ENCODE assay signal across 9 cellular contexts in the genomic region with DNA sequence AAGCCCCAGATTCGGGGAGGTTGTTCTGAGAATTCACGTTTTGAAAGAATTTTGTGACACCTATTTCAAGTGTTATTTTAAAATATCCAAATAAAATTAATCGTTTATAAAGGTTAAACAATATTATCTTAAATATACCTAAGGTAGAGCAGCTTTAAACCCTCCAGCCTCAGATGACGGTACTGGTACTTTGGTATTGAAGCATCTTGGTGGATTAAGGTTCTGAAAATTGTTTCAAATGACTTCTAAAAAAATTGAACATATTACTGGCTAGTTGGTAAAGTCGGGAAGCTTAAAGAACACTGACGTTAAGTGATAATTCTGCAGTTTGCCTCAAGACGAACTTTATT. TPM values are rescaled to one million over a fixed set of nuclear protein-coding genes. Genes with fewer than 3 reads are reported as not detected.
DNase-seq lines count a peak whose midpoint lies in the region; ATAC-seq, FAIRE-seq and TF ChIP-seq lines count a peak whose summit lies in the region.
"Had no signal": no experiment of that assay in that cellular context is flagged by ENCODE, and none has a peak within 500 bp of the region (broad histone marks: within the 10 kb centered on the region; RNA-seq: fewer than 3 reads in every experiment).

No MANE protein-coding gene starts in this region.

- H3K27me3 ChIP-seq in adrenal gland (no peaks in the 10 kb centered on the region), HepG2 (ENCODE audit: control insufficient read depth in 1 of 2, insufficient read depth in 2 of 2, low read length in 2 of 2) (no peaks in the 10 kb centered on the region; a peak in 1 of 5 replicates), testis (no peaks in the 10 kb centered on the region)

- TF ChIP-seq EP300 in HepG2 (IDR thresholded peaks at IDR 0.05; ENCODE audit: low read depth in 2 of 2, low read length in 2 of 2) (no peak), HepG2 (CRISPR knock-in tag; IDR thresholded peaks at IDR 0.05; ENCODE audit: borderline replicate concordance) (no peak)

- H3K4me2 ChIP-seq in HepG2 (ENCODE audit: low read depth, low read length) = peak overlapping the region; percentile 99

- TF ChIP-seq POLR2A in adrenal gland (IDR thresholded peaks at IDR 0.05) (no peak), HepG2 (IDR thresholded peaks at IDR 0.05; ENCODE audit: insufficient read depth in 1 of 2, low read depth in 2 of 2, low read length in 2 of 2) (no peak), testis (IDR thresholded peaks at IDR 0.05) (no peak)

- peak overlapping the region; percentile 50 for H2AFZ ChIP-seq in HepG2 (ENCODE audit: low read length)

- H3K4me1 ChIP-seq in adrenal gland (replicated peaks in 1 of 2) (peaks cover 6 to 9% of the 10 kb centered on the region in 2 donors), HepG2 (ENCODE audit: insufficient read depth, low read length) (peaks cover 15% of the 10 kb centered on the region), testis (peaks cover 10% of the 10 kb centered on the region)

- peaks cover 4% of the 10 kb centered on the region for H3K79me2 ChIP-seq in HepG2 (ENCODE audit: insufficient read depth, low read length)

- no peak for TF ChIP-seq CTCF in adrenal gland (IDR thresholded peaks at IDR 0.05)
- TF ChIP-seq CTCF in HepG2 (CRISPR knock-in tag; IDR thresholded peaks at IDR 0.05) = no peak
- no peak for TF ChIP-seq CTCF in testis (IDR thresholded peaks at IDR 0.05)

- WGBS in adrenal gland, 4 donors = 21 to 27% (median 22%) methylated on average over 7 of the region's 7 CpGs
- WGBS in HepG2 (ENCODE audit: low lambda C conversion rate) = 20% methylated on average over 7 of the region's 7 CpGs
- WGBS in testis, 2 donors = 4 to 8% methylated on average over 7 of the region's 7 CpGs

- no peak for DNase-seq in activated CD8-positive, alpha-beta memory T cell treated with anti-CD3 and anti-CD28 coated beads, Interleukin-2, amount 10 ng/mL, durations not matched to agents 7 days and 5 days
- DNase-seq in activated CD8-positive, alpha-beta memory T cell treated with anti-CD3 and anti-CD28 coated beads, Interleukin-2, amount 50 U/mL, for 4 hours = no peak
- DNase-seq in adrenal gland (no peak), HepG2 (ENCODE audit: low spot score) (no peak), testis (no peak), NCI-H2081 (lab: John Stamatoyannopoulos, UW) (no peak), urothelium cell line (ENCODE audit: low spot score) (no peak)

- in situ Hi-C loops in HepG2 (cut with HindIII; ENCODE audit: extremely low pct_ligation_motif_present, low pct_unique_long_range_greater_than_20kb) = no loop called here

- peaks cover 26% of the 10 kb centered on the region for H3K36me3 Mint-ChIP-seq in activated CD8-positive, alpha-beta memory T cell treated with anti-CD3 and anti-CD28 coated beads, Interleukin-2, amount 10 ng/mL, durations not matched to agents 7 days and 5 days

- H3K27me3 Mint-ChIP-seq in activated CD8-positive, alpha-beta memory T cell treated with anti-CD3 and anti-CD28 coated beads, Interleukin-2, amount 10 ng/mL, durations not matched to agents 7 days and 5 days = no peaks in the 10 kb centered on the region

- CTCF ChIA-PET in activated CD8-positive, alpha-beta memory T cell treated with anti-CD3 and anti-CD28 coated beads, Interleukin-2, amount 10 ng/mL, durations not matched to agents 7 days and 5 days (lab: Charles Lee) = interaction anchor here (1.0 to 1.2 kb wide), 2 partner anchors 8 to 131 kb away, joined by 3 read pairs; no protein-coding TSS in a partner anchor
- CTCF ChIA-PET in HepG2 (lab: Yijun Ruan, JAX; ENCODE audit: low intra/inter-chr PET ratio, low total read pairs) = no interaction called here

- H3K4me1 Mint-ChIP-seq in activated CD8-positive, alpha-beta memory T cell treated with anti-CD3 and anti-CD28 coated beads, Interleukin-2, amount 10 ng/mL, durations not matched to agents 7 days and 5 days = peaks cover 18% of the 10 kb centered on the region

- H3K9me3 Mint-ChIP-seq in activated CD8-positive, alpha-beta memory T cell treated with anti-CD3 and anti-CD28 coated beads, Interleukin-2, amount 10 ng/mL, durations not matched to agents 7 days and 5 days (ENCODE audit: low read depth) = no peaks in the 10 kb centered on the region

- TF ChIP-seq RAD21 in HepG2 (CRISPR knock-in tag; IDR thresholded peaks at IDR 0.05) = no peak

- POLR2A ChIA-PET in HepG2 (lab: Yijun Ruan, JAX) = no interaction called here

- no peak overlapping the region for H3K9ac ChIP-seq in HepG2 (ENCODE audit: insufficient read depth, low read depth, low read length)

- ATAC-seq in activated CD8-positive, alpha-beta memory T cell treated with anti-CD3 and anti-CD28 coated beads, Interleukin-2, amount 10 ng/mL, durations not matched to agents 7 days and 5 days = no peak
- ATAC-seq in HepG2 (no peak), HG03097 (IDR thresholded peaks at IDR 0.05; ENCODE audit: low FRiP score, unreplicated experiment) (no peak)

- BruUV-seq in HepG2 (replicated peaks; lab: Mats Ljungman, UMichigan) = no TSS peak

- H3K9me3 ChIP-seq in adrenal gland (replicated peaks in 1 of 3) = no peaks in the 10 kb centered on the region
- H3K9me3 ChIP-seq in HepG2 (ENCODE audit: low read length) = no peaks in the 10 kb centered on the region
- no peaks in the 10 kb centered on the region for H3K9me3 ChIP-seq in testis

- H4K20me1 ChIP-seq in HepG2 (ENCODE audit: insufficient read depth, low read length) = no peaks in the 10 kb centered on the region

- FAIRE-seq in HepG2 (lab: Jason Lieb, UNC) = no peak
- no peak for FAIRE-seq in urothelium cell line (lab: Jason Lieb, UNC)

- H3K4me3 Mint-ChIP-seq in activated CD8-positive, alpha-beta memory T cell treated with anti-CD3 and anti-CD28 coated beads, Interleukin-2, amount 10 ng/mL, durations not matched to agents 7 days and 5 days = peak overlapping the region; percentile 82

- peak overlapping the region in 2 of 4 donors; percentile 77 to 78 for H3K4me3 ChIP-seq in adrenal gland
- peak overlapping the region in 2 of 3 experiments; percentile 77 to 81; a peak in 5 of 6 replicates for H3K4me3 ChIP-seq in HepG2 (replicated peaks in 1 of 3; ENCODE audit: insufficient read depth in 1 of 3, low read depth in 2 of 3, low read length in 3 of 3)
- H3K4me3 ChIP-seq in testis = peak overlapping the region; percentile 78 to 88

- peaks cover 0 to 35% of the 10 kb centered on the region in 2 donors for H3K36me3 ChIP-seq in adrenal gland (replicated peaks in 1 of 2)
- H3K36me3 ChIP-seq in HepG2 (replicated peaks in 1 of 2; ENCODE audit: control insufficient read depth in 1 of 2, insufficient read depth in 2 of 2, low read length in 2 of 2) = peaks cover 4 to 31% of the 10 kb centered on the region in 2 experiments
- H3K36me3 ChIP-seq in testis (ENCODE audit: low read depth, missing control alignments) = peaks cover 4% of the 10 kb centered on the region

- intact Hi-C loops in adrenal gland (cut with DNase I) (no loop called here), HepG2 (cut with micrococcal nuclease; ENCODE audit: unreplicated experiment) (loop anchor here (1.0 kb wide), 1 partner anchor 108 kb away; no protein-coding TSS in a partner anchor), testis (cut with DNase I; ENCODE audit: low total_unique reads) (no loop called here)

- H3K27ac Mint-ChIP-seq in activated CD8-positive, alpha-beta memory T cell treated with anti-CD3 and anti-CD28 coated beads, Interleukin-2, amount 10 ng/mL, durations not matched to agents 7 days and 5 days = peak overlapping the region; percentile 93

- H3K27ac ChIP-seq in adrenal gland (peak overlapping the region in 4 of 5 donors; percentile 77 to 95 (median 82)), HepG2 (ENCODE audit: extremely low read length, insufficient read depth, low read length) (no peak overlapping the region), testis (peak overlapping the region; percentile 75 to 85)

RNA-seq across cellular contexts. Expression of gene HUS1, which starts 0.4 kb away (rescaled TPM):
- total RNA-seq in activated CD8-positive, alpha-beta memory T cell treated with anti-CD3 and anti-CD28 coated beads, Interleukin-2, amount 10 ng/mL, durations not matched to agents 7 days and 5 days = 10 to 100 TPM; 27.0 to 30.8 TPM
- 10 to 100 TPM; 18.0 to 38.0 (median 35.6) TPM for total RNA-seq in adrenal gland
- polyA plus RNA-seq in adrenal gland = 10 to 100 TPM in 1 of 3 donors, 1 to 10 TPM in 2; 8.3 to 45.1 (median 8.9) TPM
- 16.9 and 23.4 TPM in 2 replicates for total RNA-seq in HepG2 (2016; rRNA removed; fragmentation: Illumina TruSeq; extraction: Trizol)
- total RNA-seq in HepG2 (2016; cell fraction: cytosol; rRNA removed; fragmentation: Illumina TruSeq; extraction: Trizol; ENCODE audit: low read depth) = 5.3 and 6.1 TPM in 2 replicates
- 18.0 and 19.9 TPM in 2 replicates for total RNA-seq in HepG2 (2016; cell fraction: insoluble cytoplasmic fraction; rRNA removed; fragmentation: Illumina TruSeq; extraction: Trizol)
- total RNA-seq in HepG2 (2016; cell fraction: membrane; rRNA removed; fragmentation: Illumina TruSeq; extraction: Trizol) = 8.5 and 9.4 TPM in 2 replicates
- total RNA-seq in HepG2 (2016; cell fraction: nucleus; rRNA removed; fragmentation: Illumina TruSeq; extraction: Trizol) = 22.2 and 23.7 TPM in 2 replicates
- 12.2 and 14.8 TPM in 2 replicates for polyA plus RNA-seq in HepG2 (2011; rRNA removed)
- 7.0 and 10.4 TPM in 2 replicates for polyA plus RNA-seq in HepG2 (2011; cell fraction: cytosol; rRNA removed)
- 10.9 and 14.7 TPM in 2 replicates for polyA plus RNA-seq in HepG2 (2011; cell fraction: nucleus; rRNA removed)
- polyA plus RNA-seq in HepG2 (2012) = 9.9 and 10.9 TPM in 2 replicates
- polyA plus RNA-seq in HepG2 (2016; cell fraction: cytosol; fragmentation: Illumina TruSeq; extraction: Trizol; ENCODE audit: low read depth) = 7.2 and 8.7 TPM in 2 replicates
- polyA plus RNA-seq in HepG2 (2016; cell fraction: insoluble cytoplasmic fraction; fragmentation: Illumina TruSeq; extraction: Trizol; ENCODE audit: low read depth) = 17.7 and 20.2 TPM in 2 replicates
- 7.8 and 8.6 TPM in 2 replicates for polyA plus RNA-seq in HepG2 (2016; cell fraction: membrane; fragmentation: Illumina TruSeq; extraction: Trizol; ENCODE audit: low read depth)
- 12.5 and 17.0 TPM in 2 replicates for polyA plus RNA-seq in HepG2 (2016; cell fraction: nucleus; fragmentation: Illumina TruSeq; extraction: Trizol; ENCODE audit: insufficient read depth, low read depth)
- 20.3 and 31.5 TPM in 2 replicates for polyA minus RNA-seq in HepG2 (2011; rRNA and poly(A)+ RNA removed; ENCODE audit: low replicate concordance)
- polyA minus RNA-seq in HepG2 (2011; cell fraction: cytosol; rRNA and poly(A)+ RNA removed) = 11.4 and 15.3 TPM in 2 replicates
- 45.4 and 51.8 TPM in 2 replicates for polyA minus RNA-seq in HepG2 (2011; cell fraction: nucleus; rRNA and poly(A)+ RNA removed)
- total RNA-seq in testis = 10 to 100 TPM; 39.4 to 40.3 TPM
- 18.4 TPM for polyA plus RNA-seq in testis (ENCODE audit: insufficient read depth, low read depth, low replicate concordance)

RNA-seq across cellular contexts. Expression of gene PKD1L1, which starts 31.5 kb away (rescaled TPM):
- under 1 TPM; 0.06 to 0.19 TPM for total RNA-seq in activated CD8-positive, alpha-beta memory T cell treated with anti-CD3 and anti-CD28 coated beads, Interleukin-2, amount 10 ng/mL, durations not matched to agents 7 days and 5 days
- total RNA-seq in adrenal gland = under 1 TPM in 7 of 8 donors, not detected in 1; 0.11 to 0.71 (median 0.17) TPM
- polyA plus RNA-seq in adrenal gland = 1 to 10 TPM in 1 of 3 donors, under 1 TPM in 2; 0.13 to 1.0 (median 0.56) TPM
- total RNA-seq in HepG2 (2016; rRNA removed; fragmentation: Illumina TruSeq; extraction: Trizol) = not detected in 2 replicates
- total RNA-seq in HepG2 (2016; cell fraction: cytosol; rRNA removed; fragmentation: Illumina TruSeq; extraction: Trizol; ENCODE audit: low read depth) = not detected in 2 replicates
- 0.02 TPM in 1 of 2 replicates, not detected in the other for total RNA-seq in HepG2 (2016; cell fraction: insoluble cytoplasmic fraction; rRNA removed; fragmentation: Illumina TruSeq; extraction: Trizol)
- 0.03 TPM in 1 of 2 replicates, not detected in the other for total RNA-seq in HepG2 (2016; cell fraction: membrane; rRNA removed; fragmentation: Illumina TruSeq; extraction: Trizol)
- total RNA-seq in HepG2 (2016; cell fraction: nucleus; rRNA removed; fragmentation: Illumina TruSeq; extraction: Trizol) = 0.06 TPM in 1 of 2 replicates, not detected in the other
- polyA plus RNA-seq in HepG2 (2011; rRNA removed) = 0.01 TPM in 2 replicates
- polyA plus RNA-seq in HepG2 (2011; cell fraction: cytosol; rRNA removed) = 0.04 TPM in 1 of 2 replicates, not detected in the other
- 0.09 and 0.11 TPM in 2 replicates for polyA plus RNA-seq in HepG2 (2011; cell fraction: nucleus; rRNA removed)
- 0.03 TPM in 1 of 2 replicates, not detected in the other for polyA plus RNA-seq in HepG2 (2012)
- polyA plus RNA-seq in HepG2 (2016; cell fraction: cytosol; fragmentation: Illumina TruSeq; extraction: Trizol; ENCODE audit: low read depth) = not detected in 2 replicates
- not detected in 2 replicates for polyA plus RNA-seq in HepG2 (2016; cell fraction: insoluble cytoplasmic fraction; fragmentation: Illumina TruSeq; extraction: Trizol; ENCODE audit: low read depth)
- not detected in 2 replicates for polyA plus RNA-seq in HepG2 (2016; cell fraction: membrane; fragmentation: Illumina TruSeq; extraction: Trizol; ENCODE audit: low read depth)
- polyA plus RNA-seq in HepG2 (2016; cell fraction: nucleus; fragmentation: Illumina TruSeq; extraction: Trizol; ENCODE audit: insufficient read depth, low read depth) = not detected in 2 replicates
- polyA minus RNA-seq in HepG2 (2011; rRNA and poly(A)+ RNA removed; ENCODE audit: low replicate concordance) = 0.02 and 0.50 TPM in 2 replicates
- not detected in 2 replicates for polyA minus RNA-seq in HepG2 (2011; cell fraction: cytosol; rRNA and poly(A)+ RNA removed)
- 0.12 and 0.13 TPM in 2 replicates for polyA minus RNA-seq in HepG2 (2011; cell fraction: nucleus; rRNA and poly(A)+ RNA removed)
- total RNA-seq in testis = 1 to 10 TPM; 4.0 to 4.8 TPM
- 4.2 TPM for polyA plus RNA-seq in testis (ENCODE audit: insufficient read depth, low read depth, low replicate concordance)

RNA-seq across cellular contexts. Expression of gene SUN3, which starts 49.1 kb away (rescaled TPM):
- total RNA-seq in activated CD8-positive, alpha-beta memory T cell treated with anti-CD3 and anti-CD28 coated beads, Interleukin-2, amount 10 ng/mL, durations not matched to agents 7 days and 5 days = not detected
- not detected for total RNA-seq in adrenal gland
- 1 to 10 TPM in 1 of 3 donors, under 1 TPM in 1, not detected in 1; 0.20 to 1.0 TPM for polyA plus RNA-seq in adrenal gland
- total RNA-seq in HepG2 (2016; rRNA removed; fragmentation: Illumina TruSeq; extraction: Trizol) = not detected in 2 replicates
- not detected in 2 replicates for total RNA-seq in HepG2 (2016; cell fraction: cytosol; rRNA removed; fragmentation: Illumina TruSeq; extraction: Trizol; ENCODE audit: low read depth)
- total RNA-seq in HepG2 (2016; cell fraction: insoluble cytoplasmic fraction; rRNA removed; fragmentation: Illumina TruSeq; extraction: Trizol) = not detected in 2 replicates
- not detected in 2 replicates for total RNA-seq in HepG2 (2016; cell fraction: membrane; rRNA removed; fragmentation: Illumina TruSeq; extraction: Trizol)
- total RNA-seq in HepG2 (2016; cell fraction: nucleus; rRNA removed; fragmentation: Illumina TruSeq; extraction: Trizol) = not detected in 2 replicates
- not detected in 2 replicates for polyA plus RNA-seq in HepG2 (2011; rRNA removed)
- not detected in 2 replicates for polyA plus RNA-seq in HepG2 (2011; cell fraction: cytosol; rRNA removed)
- not detected in 2 replicates for polyA plus RNA-seq in HepG2 (2011; cell fraction: nucleus; rRNA removed)
- not detected in 2 replicates for polyA plus RNA-seq in HepG2 (2012)
- not detected in 2 replicates for polyA plus RNA-seq in HepG2 (2016; cell fraction: cytosol; fragmentation: Illumina TruSeq; extraction: Trizol; ENCODE audit: low read depth)
- not detected in 2 replicates for polyA plus RNA-seq in HepG2 (2016; cell fraction: insoluble cytoplasmic fraction; fragmentation: Illumina TruSeq; extraction: Trizol; ENCODE audit: low read depth)
- not detected in 2 replicates for polyA plus RNA-seq in HepG2 (2016; cell fraction: membrane; fragmentation: Illumina TruSeq; extraction: Trizol; ENCODE audit: low read depth)
- polyA plus RNA-seq in HepG2 (2016; cell fraction: nucleus; fragmentation: Illumina TruSeq; extraction: Trizol; ENCODE audit: insufficient read depth, low read depth) = not detected in 2 replicates
- polyA minus RNA-seq in HepG2 (2011; rRNA and poly(A)+ RNA removed; ENCODE audit: low replicate concordance) = not detected in 2 replicates
- polyA minus RNA-seq in HepG2 (2011; cell fraction: cytosol; rRNA and poly(A)+ RNA removed) = not detected in 2 replicates
- polyA minus RNA-seq in HepG2 (2011; cell fraction: nucleus; rRNA and poly(A)+ RNA removed) = not detected in 2 replicates
- 10 to 100 TPM; 12.8 to 29.1 TPM for total RNA-seq in testis
- polyA plus RNA-seq in testis (ENCODE audit: insufficient read depth, low read depth, low replicate concordance) = 64.5 TPM
- total RNA-seq: activated CD8-positive, alpha-beta memory T cell treated with anti-CD3 and anti-CD28 coated beads for 36 hours had no signal

RNA-seq across cellular contexts. Expression of gene C7orf57, which starts 55.5 kb away (rescaled TPM):
- total RNA-seq in activated CD8-positive, alpha-beta memory T cell treated with anti-CD3 and anti-CD28 coated beads, Interleukin-2, amount 10 ng/mL, durations not matched to agents 7 days and 5 days = under 1 TPM; 0.12 to 0.15 TPM
- total RNA-seq in adrenal gland (1 to 10 TPM in 1 of 8 donors, not detected in 7; 1.7 TPM), HepG2 (2016; rRNA removed; fragmentation: Illumina TruSeq; extraction: Trizol) (not detected in 2 replicates), testis (10 to 100 TPM in 1 of 2 donors, 1 to 10 TPM in 1; 2.8 to 12.3 TPM)
- polyA plus RNA-seq in adrenal gland (not detected), HepG2 (2011; rRNA removed) (not detected in 2 replicates), testis (ENCODE audit: insufficient read depth, low read depth, low replicate concordance) (7.8 TPM)
- not detected in 2 replicates for total RNA-seq in HepG2 (2016; cell fraction: cytosol; rRNA removed; fragmentation: Illumina TruSeq; extraction: Trizol; ENCODE audit: low read depth)
- total RNA-seq in HepG2 (2016; cell fraction: insoluble cytoplasmic fraction; rRNA removed; fragmentation: Illumina TruSeq; extraction: Trizol) = not detected in 2 replicates
- not detected in 2 replicates for total RNA-seq in HepG2 (2016; cell fraction: membrane; rRNA removed; fragmentation: Illumina TruSeq; extraction: Trizol)
- total RNA-seq in HepG2 (2016; cell fraction: nucleus; rRNA removed; fragmentation: Illumina TruSeq; extraction: Trizol) = not detected in 2 replicates
- not detected in 2 replicates for polyA plus RNA-seq in HepG2 (2011; cell fraction: cytosol; rRNA removed)
- not detected in 2 replicates for polyA plus RNA-seq in HepG2 (2011; cell fraction: nucleus; rRNA removed)
- polyA plus RNA-seq in HepG2 (2012) = not detected in 2 replicates
- polyA plus RNA-seq in HepG2 (2016; cell fraction: cytosol; fragmentation: Illumina TruSeq; extraction: Trizol; ENCODE audit: low read depth) = not detected in 2 replicates
- polyA plus RNA-seq in HepG2 (2016; cell fraction: insoluble cytoplasmic fraction; fragmentation: Illumina TruSeq; extraction: Trizol; ENCODE audit: low read depth) = not detected in 2 replicates
- polyA plus RNA-seq in HepG2 (2016; cell fraction: membrane; fragmentation: Illumina TruSeq; extraction: Trizol; ENCODE audit: low read depth) = not detected in 2 replicates
- not detected in 2 replicates for polyA plus RNA-seq in HepG2 (2016; cell fraction: nucleus; fragmentation: Illumina TruSeq; extraction: Trizol; ENCODE audit: insufficient read depth, low read depth)
- not detected in 2 replicates for polyA minus RNA-seq in HepG2 (2011; rRNA and poly(A)+ RNA removed; ENCODE audit: low replicate concordance)
- polyA minus RNA-seq in HepG2 (2011; cell fraction: cytosol; rRNA and poly(A)+ RNA removed) = not detected in 2 replicates
- polyA minus RNA-seq in HepG2 (2011; cell fraction: nucleus; rRNA and poly(A)+ RNA removed) = not detected in 2 replicates

Comparison
In these comparisons a context has a peak if more than half of its experiments do, and no peak if none do; other contexts are left out.
1. RNA of gene SUN3, which starts 49.1 kb away (total RNA-seq): 12.8 to 29.1 TPM in testis; not detected in activated CD8-positive, alpha-beta memory T cell treated with anti-CD3 and anti-CD28 coated beads, Interleukin-2, amount 10 ng/mL, durations not matched to agents 7 days and 5 days, not detected in adrenal gland and not detected in HepG2; every median in the first group is over 10 times any median in the second.